Comparison of ENCODE assay signal across 8 cellular contexts in the genomic region with DNA sequence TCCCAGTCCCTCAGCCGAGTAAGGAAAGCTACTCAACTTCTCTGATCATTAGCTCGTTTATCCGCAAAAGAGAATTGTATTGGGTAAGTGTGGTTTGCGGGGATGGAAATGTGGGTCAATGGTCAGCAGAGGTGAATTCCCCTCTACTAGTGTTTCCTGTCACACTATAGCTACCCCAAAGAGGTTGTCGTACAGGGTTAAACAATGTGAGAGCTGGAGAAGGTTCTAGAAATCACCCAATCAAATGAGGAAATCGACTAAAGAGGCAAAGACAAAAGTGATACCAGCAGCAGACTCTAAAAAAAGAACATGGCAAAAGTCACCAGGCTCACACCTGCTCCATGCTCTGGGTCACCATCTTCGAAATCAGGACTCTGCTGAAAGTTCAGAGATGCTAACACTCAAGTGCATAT.
A peak's percentile ranks its signal among the peaks of the same experiment; 100 is the strongest.
DNase-seq lines count a peak whose midpoint lies in the region; ATAC-seq, FAIRE-seq and TF ChIP-seq lines count a peak whose summit lies in the region.

No MANE protein-coding gene starts in this region.

- in situ Hi-C loops in GM12878 (cut with MboI) = no loop called here

- H3K4me1 ChIP-seq in GM12878 (ENCODE audit: control insufficient read depth, insufficient read depth, low read length) = peaks cover 49% of the 10 kb centered on the region

- no peaks in the 10 kb centered on the region for H3K27me3 ChIP-seq in GM12878 (replicated peaks in 1 of 2; ENCODE audit: control insufficient read depth in 2 of 2, insufficient read depth in 2 of 2, low read length in 1 of 2)

- H3K4me2 ChIP-seq in GM12878 (ENCODE audit: control insufficient read depth, insufficient read depth) = peak overlapping the region; percentile 72

- no peaks in the 10 kb centered on the region for H4K20me1 ChIP-seq in GM12878 (ENCODE audit: control insufficient read depth, insufficient read depth)

- POLR2A ChIA-PET in GM12878 (lab: Charles Lee) = interaction anchor here (0.7 to 2.7 kb wide), 9 partner anchors 9 to 273 kb away, joined by 3 to 12 read pairs (median 4); no protein-coding TSS in a partner anchor

- H3K27me3 Mint-ChIP-seq in nephron progenitor cell (ENCODE audit: low read depth, poor library complexity) = peaks cover 2% of the 10 kb centered on the region

- RAD21 ChIA-PET in GM12878 (lab: Charles Lee; ENCODE audit: unreplicated experiment) = interaction anchor here (0.7 to 16.8 kb wide), 26 partner anchors 8 to 273 kb away, joined by 3 to 340 read pairs (median 6); a partner anchor contains a TSS

- TF ChIP-seq CTCF in GM10266 (IDR thresholded peaks at IDR 0.05; ENCODE audit: control insufficient read depth, insufficient read depth, low read depth, missing control alignments) = no peak
- TF ChIP-seq CTCF in GM12878 (IDR thresholded peaks at IDR 0.05 in 2 of 3, conservative IDR thresholded peaks at IDR 0.05 in 1 of 3; ENCODE audit: control insufficient read depth in 2 of 3, extremely low read depth in 1 of 3, insufficient read depth in 1 of 3, low read depth in 3 of 3, low read length in 3 of 3) = no peak
- TF ChIP-seq CTCF in nephron progenitor cell (IDR thresholded peaks at IDR 0.05) = no peak

- H3K4me3 ChIP-seq in GM12878 = 0 out of 2 replicates have a peak overlapping the region, but pooled peaks have one; percentile 6

- H3K36me3 Mint-ChIP-seq in nephron progenitor cell (ENCODE audit: low read depth) = no peaks in the 10 kb centered on the region

- H3K9ac ChIP-seq in GM12878 (ENCODE audit: control insufficient read depth, insufficient read depth, low read length) = peak overlapping the region; percentile 60

- CTCF ChIA-PET in GM12878 (lab: Yijun Ruan, JAX) = interaction anchor here (0.7 to 14.1 kb wide), 18 partner anchors 8 to 255 kb away, joined by 3 to 235 read pairs (median 4); a partner anchor contains a TSS

- ATAC-seq in GM19455 (IDR thresholded peaks at IDR 0.05; ENCODE audit: unreplicated experiment) (peak; percentile 78), HG03354 (IDR thresholded peaks at IDR 0.05; ENCODE audit: poor library complexity, severe bottlenecking, unreplicated experiment) (peak; percentile 88), GM12878 (peak; percentile 87)

- H2AFZ ChIP-seq in GM12878 (ENCODE audit: control insufficient read depth, low read depth, low read length) = no peak overlapping the region; the same call in 1 of the 2 replicates

- no peaks in the 10 kb centered on the region for H3K9me3 ChIP-seq in GM12878 (replicated peaks; ENCODE audit: control insufficient read depth, insufficient read depth, low read length)

- no peak overlapping the region for H3K4me3 Mint-ChIP-seq in nephron progenitor cell

- H3K27ac Mint-ChIP-seq in nephron progenitor cell = no peak overlapping the region

- intact Hi-C loops in GM12878 (cut with micrococcal nuclease; ENCODE audit: unreplicated experiment) = loop anchor here (1.0 to 5.0 kb wide), 3 partner anchors 76 to 144 kb away; a partner anchor contains a TSS

- WGBS in GM12878 (ENCODE audit: insufficient coverage, insufficient replicate concordance, low lambda C conversion rate, missing lambda C conversion rate) = 0% methylated on average over 7 of the region's 7 CpGs

- no peaks in the 10 kb centered on the region for H3K4me1 Mint-ChIP-seq in nephron progenitor cell

- FAIRE-seq in GM12878 (lab: Jason Lieb, UNC) = peak; percentile 94

- H3K36me3 ChIP-seq in GM12878 (ENCODE audit: control insufficient read depth in 2 of 2, insufficient read depth in 2 of 2, low read length in 1 of 2) = no peaks in the 10 kb centered on the region

- TF ChIP-seq POLR2A in GM12878 (IDR thresholded peaks at IDR 0.05; ENCODE audit: low read depth, low read length) = peak; percentile 58

- BruUV-seq in GM12878 (replicated peaks; lab: Mats Ljungman, UMichigan) = no TSS peak

- SMC1A ChIA-PET in GM12878 (lab: Charles Lee; ENCODE audit: uncharacterized antibody, unreplicated experiment) = interaction anchor here (0.8 to 15.8 kb wide), 27 partner anchors 9 to 323 kb away, joined by 3 to 313 read pairs (median 6); a partner anchor contains a TSS

- DNase-seq in GM10266 (ENCODE audit: extremely low spot score) (peak; percentile 32), GM12878 (ENCODE audit: low read depth, low spot score) (peak; percentile 99), nephron progenitor cell (no peak), LoVo (ENCODE audit: low spot score) (no peak), globus pallidus (ENCODE audit: low spot score) (no peak)
- DNase-seq in effector CD4-positive, alpha-beta T cell = no peak

- no peaks in the 10 kb centered on the region; the same call in 1 of the 2 replicates for H3K79me2 ChIP-seq in GM12878 (ENCODE audit: control insufficient read depth, insufficient read depth, low read length)

- peak; percentile 35 for TF ChIP-seq RAD21 in GM12878 (IDR thresholded peaks at IDR 0.05; ENCODE audit: insufficient read depth, low read depth, low read length)

- peak; percentile 69 to 90; a peak in 3 of 4 replicates for TF ChIP-seq EP300 in GM12878 (IDR thresholded peaks at IDR 0.05; ENCODE audit: borderline replicate concordance in 1 of 2, control insufficient read depth in 1 of 2, low read depth in 2 of 2, low read length in 2 of 2)

- peak overlapping the region; percentile 99 for H3K27ac ChIP-seq in GM12878 (ENCODE audit: control insufficient read depth, insufficient read depth)

- no peaks in the 10 kb centered on the region for H3K9me3 Mint-ChIP-seq in nephron progenitor cell

TF ChIP-seq in GM12878, 131 proteins besides CTCF, POLR2A, EP300 and RAD21 (continues in another document):
- TF ChIP-seq MEF2A (IDR thresholded peaks at IDR 0.05; ENCODE audit: insufficient read depth, low read depth, low read length) (peak; percentile 86), SMAD5 (IDR thresholded peaks at IDR 0.05; ENCODE audit: low read depth) (0 out of 2 replicates have a peak, but pooled peaks have one; percentile 36), RBBP5 (conservative IDR thresholded peaks at IDR 0.05) (no peak), CHD2 (IDR thresholded peaks at IDR 0.05; ENCODE audit: borderline replicate concordance, low read depth, low read length) (peak; percentile 48; the same call in 1 of the 2 replicates), BACH1 (IDR thresholded peaks at IDR 0.05; ENCODE audit: borderline replicate concordance) (no peak; the same call in 1 of the 2 replicates), ETV6 (conservative IDR thresholded peaks at IDR 0.05 in 1 of 2, IDR thresholded peaks at IDR 0.05 in 1 of 2; ENCODE audit: borderline replicate concordance in 1 of 2, low read depth in 1 of 2) (peak in 1 of 2 experiments; percentile 91; a peak in 2 of 4 replicates), FOXK2 (IDR thresholded peaks at IDR 0.05) (no peak), CBFB (IDR thresholded peaks at IDR 0.05; ENCODE audit: low read depth) (peak; percentile 98), NBN (IDR thresholded peaks at IDR 0.05) (peak; percentile 79; the same call in 1 of the 2 replicates), BHLHE40 (IDR thresholded peaks at IDR 0.05; ENCODE audit: borderline replicate concordance in 1 of 2, low read depth in 2 of 2, low read length in 1 of 2) (peak; percentile 53 to 65; a peak in 3 of 4 replicates), STAT1 (conservative IDR thresholded peaks at IDR 0.05) (no peak), HDGF (IDR thresholded peaks at IDR 0.05) (no peak), ESRRA (IDR thresholded peaks at IDR 0.05; ENCODE audit: low read length) (no peak), FOXM1 (IDR thresholded peaks at IDR 0.05; ENCODE audit: low read depth, low read length) (peak; percentile 93)
- TF ChIP-seq, protein P1, sequence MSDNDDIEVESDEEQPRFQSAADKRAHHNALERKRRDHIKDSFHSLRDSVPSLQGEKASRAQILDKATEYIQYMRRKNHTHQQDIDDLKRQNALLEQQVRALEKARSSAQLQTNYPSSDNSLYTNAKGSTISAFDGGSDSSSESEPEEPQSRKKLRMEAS (IDR thresholded peaks at IDR 0.05; ENCODE audit: low read depth, low read length) = peak; percentile 71; the same call in 1 of the 2 replicates
- TF ChIP-seq, protein P2, sequence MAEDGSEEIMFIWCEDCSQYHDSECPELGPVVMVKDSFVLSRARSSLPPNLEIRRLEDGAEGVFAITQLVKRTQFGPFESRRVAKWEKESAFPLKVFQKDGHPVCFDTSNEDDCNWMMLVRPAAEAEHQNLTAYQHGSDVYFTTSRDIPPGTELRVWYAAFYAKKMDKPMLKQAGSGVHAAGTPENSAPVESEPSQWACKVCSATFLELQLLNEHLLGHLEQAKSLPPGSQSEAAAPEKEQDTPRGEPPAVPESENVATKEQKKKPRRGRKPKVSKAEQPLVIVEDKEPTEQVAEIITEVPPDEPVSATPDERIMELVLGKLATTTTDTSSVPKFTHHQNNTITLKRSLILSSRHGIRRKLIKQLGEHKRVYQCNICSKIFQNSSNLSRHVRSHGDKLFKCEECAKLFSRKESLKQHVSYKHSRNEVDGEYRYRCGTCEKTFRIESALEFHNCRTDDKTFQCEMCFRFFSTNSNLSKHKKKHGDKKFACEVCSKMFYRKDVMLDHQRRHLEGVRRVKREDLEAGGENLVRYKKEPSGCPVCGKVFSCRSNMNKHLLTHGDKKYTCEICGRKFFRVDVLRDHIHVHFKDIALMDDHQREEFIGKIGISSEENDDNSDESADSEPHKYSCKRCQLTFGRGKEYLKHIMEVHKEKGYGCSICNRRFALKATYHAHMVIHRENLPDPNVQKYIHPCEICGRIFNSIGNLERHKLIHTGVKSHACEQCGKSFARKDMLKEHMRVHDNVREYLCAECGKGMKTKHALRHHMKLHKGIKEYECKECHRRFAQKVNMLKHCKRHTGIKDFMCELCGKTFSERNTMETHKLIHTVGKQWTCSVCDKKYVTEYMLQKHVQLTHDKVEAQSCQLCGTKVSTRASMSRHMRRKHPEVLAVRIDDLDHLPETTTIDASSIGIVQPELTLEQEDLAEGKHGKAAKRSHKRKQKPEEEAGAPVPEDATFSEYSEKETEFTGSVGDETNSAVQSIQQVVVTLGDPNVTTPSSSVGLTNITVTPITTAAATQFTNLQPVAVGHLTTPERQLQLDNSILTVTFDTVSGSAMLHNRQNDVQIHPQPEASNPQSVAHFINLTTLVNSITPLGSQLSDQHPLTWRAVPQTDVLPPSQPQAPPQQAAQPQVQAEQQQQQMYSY (CRISPR knock-in tag; IDR thresholded peaks at IDR 0.05) = no peak

Comparison
In these comparisons a context has a peak if more than half of its experiments do, and no peak if none do; other contexts are left out.
1. DNase-seq: peak in GM10266 (single experiment) and GM12878 (single experiment); none in nephron progenitor cell (single experiment), effector CD4-positive, alpha-beta T cell (single experiment), LoVo (single experiment) and globus pallidus (single experiment).
2. Peak in every context shown above with its lines, with median percentiles within 50 percentile points of each other: ATAC-seq.